ENCODE assay signal across 8 cellular contexts in genomic region chr4:6696611-6697010, GRCh38. TPM values are rescaled to one million over a fixed set of nuclear protein-coding genes. Genes with fewer than 3 reads are reported as not detected.
DNase-seq lines count a peak whose midpoint lies in the region; ATAC-seq and TF ChIP-seq lines count a peak whose summit lies in the region.

No MANE protein-coding gene starts in this region.

- H3K9me2 ChIP-seq in SK-N-SH: no peaks in the 10 kb centered on the region

- CTCF ChIA-PET in SK-N-SH (lab: Yijun Ruan, JAX): no interaction called here

- H3K4me3 ChIP-seq in SK-N-SH (ENCODE audit: low read depth in 2 of 2, low read length in 1 of 2): no peak overlapping the region

- H3K36me3 Mint-ChIP-seq in activated T-cell treated with anti-CD3 and anti-CD28 coated beads, Interleukin-2, amount 50 U/mL, for 4 hours (ENCODE audit: insufficient read depth): peaks cover 11% of the 10 kb centered on the region
- peaks cover 14 to 33% of the 10 kb centered on the region in 2 donors for H3K36me3 Mint-ChIP-seq in stimulated activated naive B cell treated with anti-CD40 and anti-IgM and Interleukin-4, amounts not matched to agents 10 μg/mL and 1 μg/mL and 100 μg/mL, for 72 hours

- H3K4me1 Mint-ChIP-seq in activated T-cell treated with anti-CD3 and anti-CD28 coated beads, Interleukin-2, amount 50 U/mL, for 4 hours (ENCODE audit: low read depth): peaks cover 73% of the 10 kb centered on the region
- H3K4me1 Mint-ChIP-seq in stimulated activated naive B cell treated with anti-CD40 and anti-IgM and Interleukin-4, amounts not matched to agents 10 μg/mL and 1 μg/mL and 100 μg/mL, for 72 hours: peaks cover 16% of the 10 kb centered on the region in 2 donors

- H3K9ac ChIP-seq in SK-N-SH: no peak overlapping the region

- no peak for TF ChIP-seq EP300 in SK-N-SH (IDR thresholded peaks at IDR 0.05; ENCODE audit: borderline replicate concordance in 1 of 2, low read depth in 1 of 2, low read length in 1 of 2)

- no peaks in the 10 kb centered on the region for H3K27me3 ChIP-seq in SK-N-SH (ENCODE audit: insufficient read depth)

- H3K9me3 Mint-ChIP-seq in activated T-cell treated with anti-CD3 and anti-CD28 coated beads, Interleukin-2, amount 50 U/mL, for 4 hours: no peaks in the 10 kb centered on the region
- no peaks in the 10 kb centered on the region for H3K9me3 Mint-ChIP-seq in stimulated activated naive B cell treated with anti-CD40 and anti-IgM and Interleukin-4, amounts not matched to agents 10 μg/mL and 1 μg/mL and 100 μg/mL, for 72 hours

- peaks cover 3% of the 10 kb centered on the region; the same call in 1 of the 2 replicates for H3K79me2 ChIP-seq in SK-N-SH (ENCODE audit: insufficient read depth)

- ATAC-seq in SK-N-SH treated with all-trans-retinoic acid at 6 μM for 48 hours: no peak
- ATAC-seq in activated T-cell treated with anti-CD3 and anti-CD28 coated beads, Interleukin-2, amount 50 U/mL, for 4 hours: peak; percentile 62 to 68
- ATAC-seq in left ventricle myocardium superior: peak; percentile 87
- ATAC-seq in stimulated activated naive B cell treated with anti-CD40 and anti-IgM and Interleukin-4, amounts not matched to agents 10 μg/mL and 1 μg/mL and 100 μg/mL, for 72 hours (replicated peaks): peak; percentile 34 to 57
- ATAC-seq in GM21619 (IDR thresholded peaks at IDR 0.05; ENCODE audit: unreplicated experiment): no peak

- H3K4me1 ChIP-seq in SK-N-SH (ENCODE audit: control insufficient read depth in 1 of 2, insufficient read depth in 2 of 2, low read depth in 1 of 2, low read length in 1 of 2): peaks cover 0 to 19% of the 10 kb centered on the region in 2 experiments; a peak in 1 of 4 replicates

- TF ChIP-seq CTCF in SK-N-SH (IDR thresholded peaks at IDR 0.05): no peak

- intact Hi-C loops in left ventricle myocardium superior (cut with micrococcal nuclease): no loop called here

- H3K4me2 ChIP-seq in SK-N-SH: no peak overlapping the region

- H3F3A ChIP-seq in SK-N-SH (replicated peaks; ENCODE audit: insufficient read depth): no peaks in the 10 kb centered on the region

- peak overlapping the region; percentile 56 for H3K27ac Mint-ChIP-seq in stimulated activated naive B cell treated with anti-CD40 and anti-IgM and Interleukin-4, amounts not matched to agents 10 μg/mL and 1 μg/mL and 100 μg/mL, for 72 hours

- POLR2A ChIA-PET in SK-N-SH (lab: Yijun Ruan, JAX): no interaction called here

- DNase-seq in SK-N-SH (peak; percentile 15), left ventricle myocardium superior (no peak), UCSD-AML1 (lab: John Stamatoyannopoulos, UW; ENCODE audit: unreplicated experiment) (no peak), NCI-H1417 treated with DMSO at 0.1 percent for 48 hours (lab: John Stamatoyannopoulos, UW) (no peak)
- no peak for DNase-seq in activated T-cell treated with anti-CD3 and anti-CD28 coated beads, Interleukin-2, amount 50 U/mL, for 4 hours
- no peak for DNase-seq in stimulated activated naive B cell treated with anti-CD40 and anti-IgM and Interleukin-4, amounts not matched to agents 10 μg/mL and 1 μg/mL and 100 μg/mL, for 72 hours

- H3K4me3 Mint-ChIP-seq in activated T-cell treated with anti-CD3 and anti-CD28 coated beads, Interleukin-2, amount 50 U/mL, for 4 hours: peak overlapping the region; percentile 59
- no peak overlapping the region for H3K4me3 Mint-ChIP-seq in stimulated activated naive B cell treated with anti-CD40 and anti-IgM and Interleukin-4, amounts not matched to agents 10 μg/mL and 1 μg/mL and 100 μg/mL, for 72 hours

- H3K9me3 ChIP-seq in SK-N-SH: no peaks in the 10 kb centered on the region

- no peak overlapping the region for H3K27ac ChIP-seq in SK-N-SH (ENCODE audit: low read depth in 2 of 2, low read length in 1 of 2)

- H4K20me1 ChIP-seq in SK-N-SH (ENCODE audit: insufficient read depth): no peaks in the 10 kb centered on the region

- no peaks in the 10 kb centered on the region for H3K36me3 ChIP-seq in SK-N-SH (replicated peaks in 1 of 2; ENCODE audit: control insufficient read depth in 1 of 2, insufficient read depth in 2 of 2, low read length in 1 of 2)

- WGBS in SK-N-SH (ENCODE audit: low lambda C conversion rate): 90% methylated on average over 7 of the region's 8 CpGs

- no peak for TF ChIP-seq RAD21 in SK-N-SH (IDR thresholded peaks at IDR 0.05; ENCODE audit: low read length)

- no peak overlapping the region for H2AFZ ChIP-seq in SK-N-SH (ENCODE audit: low read depth)

- no peaks in the 10 kb centered on the region for H3K27me3 Mint-ChIP-seq in activated T-cell treated with anti-CD3 and anti-CD28 coated beads, Interleukin-2, amount 50 U/mL, for 4 hours (ENCODE audit: low read depth)
- no peaks in the 10 kb centered on the region for H3K27me3 Mint-ChIP-seq in stimulated activated naive B cell treated with anti-CD40 and anti-IgM and Interleukin-4, amounts not matched to agents 10 μg/mL and 1 μg/mL and 100 μg/mL, for 72 hours

TF ChIP-seq in SK-N-SH, 30 proteins besides CTCF, POLR2A, EP300 and RAD21 (continues in another document):
- TF ChIP-seq POLR2AphosphoS5 (IDR thresholded peaks at IDR 0.05; ENCODE audit: low read depth, low read length) (no peak), EZH2phosphoT487 (IDR thresholded peaks at IDR 0.05; ENCODE audit: borderline replicate concordance, low read depth) (no peak), ZBTB33 (IDR thresholded peaks at IDR 0.05; ENCODE audit: borderline replicate concordance, low read depth) (no peak), FOSL2 (IDR thresholded peaks at IDR 0.05; ENCODE audit: borderline replicate concordance, low read depth) (no peak), CHD2 (IDR thresholded peaks at IDR 0.05; ENCODE audit: low read length, partially characterized antibody) (no peak), SIN3A (IDR thresholded peaks at IDR 0.05; ENCODE audit: borderline replicate concordance, low read depth, low read length) (no peak)

TF ChIP-seq in SK-N-SH treated with all-trans-retinoic acid at 6 μM for 48 hours, 23 proteins besides CTCF, POLR2A, EP300 and RAD21 (continues in another document):
- no peak for TF ChIP-seq ZNF70 (CRISPR knock-in tag; IDR thresholded peaks at IDR 0.05)
- TF ChIP-seq TCF4 (CRISPR knock-in tag; IDR thresholded peaks at IDR 0.05; ENCODE audit: borderline replicate concordance): no peak
- TF ChIP-seq CREB5 (CRISPR knock-in tag; IDR thresholded peaks at IDR 0.05; ENCODE audit: low read depth): no peak
- TF ChIP-seq PPARA (CRISPR knock-in tag; IDR thresholded peaks at IDR 0.05; ENCODE audit: borderline replicate concordance): no peak
- TF ChIP-seq ZFP3 (CRISPR knock-in tag; IDR thresholded peaks at IDR 0.05): no peak

RNA-seq across cellular contexts. Expression of gene S100P, which starts 2.9 kb away (rescaled TPM):
- polyA plus RNA-seq in SK-N-SH (2012; rRNA removed): not detected in 2 replicates
- polyA plus RNA-seq in SK-N-SH (2012; cell fraction: cytosol; rRNA removed): not detected in 2 replicates
- 0.25 TPM in 1 of 2 replicates, not detected in the other for polyA plus RNA-seq in SK-N-SH (2012; cell fraction: nucleus; rRNA removed)
- 1 to 10 TPM in 2 of 3 donors, not detected in 1; 1.3 to 2.8 TPM for total RNA-seq in activated T-cell treated with anti-CD3 and anti-CD28 coated beads, Interleukin-2, amount 50 U/mL, for 4 hours
- total RNA-seq in left ventricle myocardium superior: 1.1 TPM

RNA-seq across cellular contexts. Expression of gene MRFAP1L1, which starts 13.1 kb away (rescaled TPM):
- polyA plus RNA-seq in SK-N-SH (2012; rRNA removed): 60.3 and 64.1 TPM in 2 replicates
- polyA plus RNA-seq in SK-N-SH (2012; cell fraction: cytosol; rRNA removed): 76.3 and 97.1 TPM in 2 replicates
- 29.8 and 34.5 TPM in 2 replicates for polyA plus RNA-seq in SK-N-SH (2012; cell fraction: nucleus; rRNA removed)
- total RNA-seq in activated T-cell treated with anti-CD3 and anti-CD28 coated beads, Interleukin-2, amount 50 U/mL, for 4 hours: 10 to 100 TPM; 47.0 to 53.2 (median 52.4) TPM
- total RNA-seq in left ventricle myocardium superior: 42.9 TPM

RNA-seq across cellular contexts. Expression of gene BLOC1S4, which starts 19.4 kb away (rescaled TPM):
- 21.9 and 22.1 TPM in 2 replicates for polyA plus RNA-seq in SK-N-SH (2012; rRNA removed)
- polyA plus RNA-seq in SK-N-SH (2012; cell fraction: cytosol; rRNA removed): 19.1 and 23.7 TPM in 2 replicates
- polyA plus RNA-seq in SK-N-SH (2012; cell fraction: nucleus; rRNA removed): 11.5 and 13.3 TPM in 2 replicates
- 10 to 100 TPM; 24.4 to 27.4 (median 26.0) TPM for total RNA-seq in activated T-cell treated with anti-CD3 and anti-CD28 coated beads, Interleukin-2, amount 50 U/mL, for 4 hours
- total RNA-seq in left ventricle myocardium superior: 7.3 TPM

RNA-seq across cellular contexts. Expression of gene MRFAP1, which starts 56.1 kb away (rescaled TPM):
- 247 and 416 TPM in 2 replicates for polyA plus RNA-seq in SK-N-SH (2012; rRNA removed)
- polyA plus RNA-seq in SK-N-SH (2012; cell fraction: cytosol; rRNA removed): 294 and 306 TPM in 2 replicates
- polyA plus RNA-seq in SK-N-SH (2012; cell fraction: nucleus; rRNA removed): 166 and 232 TPM in 2 replicates
- 100 to 1,000 TPM; 116 to 134 (median 128) TPM for total RNA-seq in activated T-cell treated with anti-CD3 and anti-CD28 coated beads, Interleukin-2, amount 50 U/mL, for 4 hours
- 226 TPM for total RNA-seq in left ventricle myocardium superior

Comparison
In these comparisons a context has a peak if more than half of its experiments do, and no peak if none do; other contexts are left out.
1. ATAC-seq: peak in activated T-cell treated with anti-CD3 and anti-CD28 coated beads, Interleukin-2, amount 50 U/mL, for 4 hours (2 of 2), left ventricle myocardium superior (single experiment) and stimulated activated naive B cell treated with anti-CD40 and anti-IgM and Interleukin-4, amounts not matched to agents 10 μg/mL and 1 μg/mL and 100 μg/mL, for 72 hours (2 of 2); none in SK-N-SH treated with all-trans-retinoic acid at 6 μM for 48 hours (single experiment) and GM21619 (single experiment).